ENCODE assay signal across 13 cellular contexts in the genomic region with DNA sequence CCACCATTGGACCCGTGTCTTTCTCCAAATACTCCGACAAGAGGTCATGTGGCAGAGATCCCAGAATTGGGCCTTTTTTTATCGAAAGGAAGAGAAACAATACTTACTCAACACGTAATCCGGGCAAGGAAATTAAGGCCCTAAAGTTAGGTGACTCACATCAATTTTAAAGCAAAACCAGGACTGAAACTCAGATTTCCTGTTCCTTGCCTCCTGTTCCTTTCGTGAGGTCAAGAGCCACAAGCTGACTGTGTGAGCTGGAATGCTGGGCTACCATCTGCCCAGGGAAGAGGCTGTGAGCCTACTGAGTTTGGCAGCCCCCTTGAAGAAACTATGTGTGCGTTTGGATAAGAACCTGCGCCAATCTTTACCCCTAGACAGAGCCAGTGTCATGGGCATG. TPM values are rescaled to one million over a fixed set of nuclear protein-coding genes. Genes with fewer than 3 reads are reported as not detected.
DNase-seq lines count a peak whose midpoint lies in the region; ATAC-seq and TF ChIP-seq lines count a peak whose summit lies in the region.
"Had no signal": no experiment of that assay in that cellular context is flagged by ENCODE, and none has a peak within 500 bp of the region (broad histone marks: within the 10 kb centered on the region; RNA-seq: fewer than 3 reads in every experiment).

No MANE protein-coding gene starts in this region.

- intact Hi-C loops in lower lobe of right lung (cut with DNase I), result no loop called here

- H3K9me3 ChIP-seq in lower lobe of right lung (no peaks in the 10 kb centered on the region), SJCRH30 (replicated peaks) (0 out of 2 replicates have a peak, but pooled peaks cover 2% of the 10 kb centered on the region)

- H3K36me3 ChIP-seq in lower lobe of right lung, result no peaks in the 10 kb centered on the region
- H3K36me3 ChIP-seq in SJCRH30, result no peaks in the 10 kb centered on the region

- H3K27me3 ChIP-seq in lower lobe of right lung (ENCODE audit: low read depth) (no peaks in the 10 kb centered on the region), SJCRH30 (no peaks in the 10 kb centered on the region; the same call in 1 of the 2 replicates)

- no peaks in the 10 kb centered on the region for H3K4me1 ChIP-seq in lower lobe of right lung
- H3K4me1 ChIP-seq in SJCRH30, result no peaks in the 10 kb centered on the region

- H3K27ac ChIP-seq in lower lobe of right lung (no peak overlapping the region), SJCRH30 (no peak overlapping the region)

- TF ChIP-seq CTCF in astrocyte of the cerebellum (IDR thresholded peaks at IDR 0.05; ENCODE audit: low read depth, low read length, missing control alignments) (no peak), fibroblast of pulmonary artery (IDR thresholded peaks at IDR 0.05; ENCODE audit: low read length, missing control alignments) (no peak), lower lobe of right lung (IDR thresholded peaks at IDR 0.05) (no peak)

- DNase-seq in A172 (ENCODE audit: low spot score) (peak; percentile 57), HCEC 1CT (peak; percentile 93), astrocyte of the cerebellum (ENCODE audit: low read depth) (peak; percentile 79), fibroblast of pulmonary artery (ENCODE audit: low read depth) (peak; percentile 88), NCI-H2107 (lab: John Stamatoyannopoulos, UW) (no peak), DMS79 (lab: John Stamatoyannopoulos, UW) (no peak), lower lobe of right lung (no peak), SJCRH30 (no peak)
- DNase-seq: activated effector memory CD4-positive, alpha-beta T cell treated with Interleukin-2 at 50 U/mL for 16 hours; SIG-M5 had no signal

- in situ Hi-C loops in astrocyte of the cerebellum (cut with HindIII; ENCODE audit: low sequenced_read_pairs), result no loop called here

- H3K4me3 ChIP-seq in astrocyte of the cerebellum (ENCODE audit: low read depth, low read length) (no peak overlapping the region), fibroblast of pulmonary artery (replicated peaks; ENCODE audit: low read depth, low read length) (no peak overlapping the region), lower lobe of right lung (no peak overlapping the region), SJCRH30 (no peak overlapping the region)

- no peak for ATAC-seq in lower lobe of right lung

RNA-seq across cellular contexts. Expression of a gene that starts 27.1 kb away (rescaled TPM):
- not detected in 2 replicates for total RNA-seq in A172 (2014; rRNA removed; shearing (Covaris generic))
- not detected for total RNA-seq in lower lobe of right lung
- total RNA-seq in SJCRH30 (2014; rRNA removed; shearing (Covaris generic)), result not detected in 2 replicates
- total RNA-seq: A673; activated CD8-positive, alpha-beta memory T cell treated with anti-CD3 and anti-CD28 coated beads for 36 hours; neural crest cell had no signal

RNA-seq across cellular contexts. Expression of a gene that starts 29.3 kb away (rescaled TPM):
- 37.5 and 37.6 TPM in 2 replicates for total RNA-seq in A172 (2014; rRNA removed; shearing (Covaris generic))
- total RNA-seq in lower lobe of right lung, result 10.6 TPM
- total RNA-seq in SJCRH30 (2014; rRNA removed; shearing (Covaris generic)), result 40.0 and 46.8 TPM in 2 replicates

Comparison
In these comparisons a context has a peak if more than half of its experiments do, and no peak if none do; other contexts are left out.
1. DNase-seq: peak in A172 (single experiment), HCEC 1CT (single experiment), astrocyte of the cerebellum (single experiment) and fibroblast of pulmonary artery (single experiment); none in NCI-H2107 (single experiment), DMS79 (single experiment), lower lobe of right lung (single experiment) and SJCRH30 (0 of 2).